ENCODE assay signal across 1 cellular context in the genomic region with DNA sequence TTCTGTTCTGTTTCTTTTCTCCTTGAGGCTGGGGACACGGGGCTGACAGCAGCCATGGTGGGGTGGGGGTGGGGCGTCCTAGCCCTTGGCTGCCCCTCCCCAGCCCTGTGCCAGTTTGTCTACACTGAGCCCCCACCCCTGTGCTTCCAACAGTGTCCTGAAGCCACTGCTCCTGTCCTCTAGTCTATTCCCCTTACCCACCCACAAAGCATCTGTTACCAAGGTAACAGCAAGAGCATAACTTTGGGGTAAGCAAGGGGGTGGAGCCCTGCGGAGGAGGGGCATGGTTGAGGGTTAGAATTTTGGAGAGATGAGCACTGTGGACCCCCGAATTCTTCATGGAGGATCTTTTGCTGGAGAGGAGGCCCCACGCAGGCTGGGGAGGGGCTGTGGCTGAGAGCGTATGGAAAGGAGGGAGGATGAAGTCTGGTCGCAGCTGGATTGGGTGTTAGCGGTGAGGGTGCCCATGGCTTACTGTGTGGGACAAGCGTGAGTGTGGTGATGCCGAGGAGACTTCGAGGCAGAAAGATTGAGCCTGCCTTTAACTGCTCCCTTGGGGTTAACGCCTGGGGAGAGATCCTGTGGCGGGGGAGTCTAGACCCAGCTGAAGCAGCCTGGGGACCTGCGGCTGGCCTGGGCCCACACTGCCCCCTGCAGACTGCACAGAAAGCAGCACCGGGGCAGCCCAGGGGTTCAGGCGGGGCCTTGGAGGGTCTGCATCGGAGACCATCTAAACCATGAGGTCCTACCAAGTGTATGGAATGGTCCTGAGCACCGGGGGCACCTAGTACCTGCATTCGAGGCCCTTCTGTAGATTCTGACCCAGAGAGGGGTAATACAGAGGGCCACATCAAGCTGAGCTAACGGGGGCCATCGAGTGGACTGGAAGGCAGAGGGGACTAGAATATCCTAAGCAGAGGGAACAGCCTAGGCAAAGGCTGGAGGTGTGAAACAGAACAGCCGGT.
A peak's percentile ranks its signal among the peaks of the same experiment; 100 is the strongest.
TF ChIP-seq lines count a peak whose summit lies in the region.

No MANE protein-coding gene starts in this region.

TF ChIP-seq in A549, 52 proteins besides CTCF, POLR2A, EP300 and RAD21:
- TF ChIP-seq, protein P1, sequence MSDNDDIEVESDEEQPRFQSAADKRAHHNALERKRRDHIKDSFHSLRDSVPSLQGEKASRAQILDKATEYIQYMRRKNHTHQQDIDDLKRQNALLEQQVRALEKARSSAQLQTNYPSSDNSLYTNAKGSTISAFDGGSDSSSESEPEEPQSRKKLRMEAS (IDR thresholded peaks at IDR 0.05) = no peak
- TF ChIP-seq NPAS2 (CRISPR knock-in tag; IDR thresholded peaks at IDR 0.05; ENCODE audit: borderline replicate concordance) (no peak), CBX8 (IDR thresholded peaks at IDR 0.05) (no peak), SMC3 (IDR thresholded peaks at IDR 0.05) (peak; percentile 71)
- TF ChIP-seq, protein P2, sequence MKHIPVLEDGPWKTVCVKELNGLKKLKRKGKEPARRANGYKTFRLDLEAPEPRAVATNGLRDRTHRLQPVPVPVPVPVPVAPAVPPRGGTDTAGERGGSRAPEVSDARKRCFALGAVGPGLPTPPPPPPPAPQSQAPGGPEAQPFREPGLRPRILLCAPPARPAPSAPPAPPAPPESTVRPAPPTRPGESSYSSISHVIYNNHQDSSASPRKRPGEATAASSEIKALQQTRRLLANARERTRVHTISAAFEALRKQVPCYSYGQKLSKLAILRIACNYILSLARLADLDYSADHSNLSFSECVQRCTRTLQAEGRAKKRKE (CRISPR knock-in tag; IDR thresholded peaks at IDR 0.05; ENCODE audit: low read depth) = no peak
TF ChIP-seq in A549: peak in this region for 1.
